In genomic region chr1:206839857-206840256, GRCh38 we compare ENCODE assay signal across 17 cellular contexts. TPM values are rescaled to one million over a fixed set of nuclear protein-coding genes. Genes with fewer than 3 reads are reported as not detected.
A peak's percentile ranks its signal among the peaks of the same experiment; 100 is the strongest.
DNase-seq lines count a peak whose midpoint lies in the region; ATAC-seq, FAIRE-seq and TF ChIP-seq lines count a peak whose summit lies in the region.
"Had no signal": no experiment of that assay in that cellular context is flagged by ENCODE, and none has a peak within 500 bp of the region (broad histone marks: within the 10 kb centered on the region; RNA-seq: fewer than 3 reads in every experiment).

No MANE protein-coding gene starts in this region.

- FAIRE-seq in astrocyte (lab: Jason Lieb, UNC): peak; percentile 72

- H3K4me2 ChIP-seq in astrocyte (ENCODE audit: low read length): peak overlapping the region; percentile 59
- H3K4me2 ChIP-seq: BLaER1 had no signal

- no peaks in the 10 kb centered on the region for H3K9me3 Mint-ChIP-seq in astrocyte (ENCODE audit: unreplicated experiment)
- no peaks in the 10 kb centered on the region for H3K9me3 Mint-ChIP-seq in endothelial cell (ENCODE audit: unreplicated experiment)
- H3K9me3 Mint-ChIP-seq: activated T-cell treated with anti-CD3 and anti-CD28 coated beads, Interleukin-2, amount 50 U/mL, for 24 hours had no signal

- no peaks in the 10 kb centered on the region for H3K36me3 ChIP-seq in astrocyte (ENCODE audit: insufficient read depth, low read length)
- H3K36me3 ChIP-seq: BLaER1, HAP-1, transverse colon had no signal

- H4K20me1 ChIP-seq in astrocyte (ENCODE audit: insufficient read depth, low read length): no peaks in the 10 kb centered on the region
- H4K20me1 ChIP-seq: BLaER1 had no signal

- no peaks in the 10 kb centered on the region for H3K79me2 ChIP-seq in astrocyte (ENCODE audit: insufficient read depth, low read length)

- H3K4me3 ChIP-seq in astrocyte (ENCODE audit: insufficient read depth, low read depth, low read length): no peak overlapping the region
- H3K4me3 ChIP-seq: BLaER1, HAP-1, transverse colon had no signal

- DNase-seq in AG08395 (ENCODE audit: low spot score): peak; percentile 89
- DNase-seq in HK-2 (ENCODE audit: unreplicated experiment): peak; percentile 11
- peak; percentile 83 for DNase-seq in astrocyte (ENCODE audit: low read depth)
- peak; percentile 38 for DNase-seq in iris pigment epithelial cell (ENCODE audit: low read depth)
- no peak for DNase-seq in endothelial cell (ENCODE audit: low spot score)
- DNase-seq in central memory CD4-positive, alpha-beta T cell: no peak
- DNase-seq in T-helper 9 cell: no peak
- DNase-seq: activated T-cell treated with anti-CD3 and anti-CD28 coated beads, Interleukin-2, amount 50 U/mL, for 24 hours; DND-41; NCI-H1048; transverse colon had no signal

- no peak for ATAC-seq in GM21526 (IDR thresholded peaks at IDR 0.05; ENCODE audit: low FRiP score, unreplicated experiment)
- ATAC-seq: foreskin keratinocyte had no signal

- H3K27ac Mint-ChIP-seq in astrocyte (ENCODE audit: unreplicated experiment) (peak overlapping the region; percentile 96), endothelial cell (ENCODE audit: unreplicated experiment) (no peak overlapping the region)
- H3K27ac Mint-ChIP-seq: activated T-cell treated with anti-CD3 and anti-CD28 coated beads, Interleukin-2, amount 50 U/mL, for 24 hours had no signal

- no peaks in the 10 kb centered on the region for H3K36me3 Mint-ChIP-seq in astrocyte (ENCODE audit: low read depth, unreplicated experiment)
- H3K36me3 Mint-ChIP-seq in endothelial cell (ENCODE audit: low read depth, unreplicated experiment): no peaks in the 10 kb centered on the region

- no peak overlapping the region for H3K9ac ChIP-seq in astrocyte (ENCODE audit: low read length)
- H3K9ac ChIP-seq: BLaER1 had no signal

- H3K27me3 Mint-ChIP-seq in astrocyte (ENCODE audit: low read depth, unreplicated experiment) (no peaks in the 10 kb centered on the region), endothelial cell (ENCODE audit: unreplicated experiment) (no peaks in the 10 kb centered on the region)

- peaks cover 16% of the 10 kb centered on the region for H3K4me1 ChIP-seq in astrocyte (ENCODE audit: insufficient read depth, low read length)
- H3K4me1 ChIP-seq: BLaER1, foreskin keratinocyte, HAP-1, transverse colon had no signal

- H3K9me3 ChIP-seq in astrocyte (ENCODE audit: insufficient read depth, low read depth, low read length): no peaks in the 10 kb centered on the region
- H3K9me3 ChIP-seq: BLaER1, HAP-1, transverse colon had no signal

- peak overlapping the region; percentile 47 for H3K4me3 Mint-ChIP-seq in astrocyte (ENCODE audit: unreplicated experiment)
- no peak overlapping the region for H3K4me3 Mint-ChIP-seq in endothelial cell (ENCODE audit: unreplicated experiment)
- H3K4me3 Mint-ChIP-seq: activated T-cell treated with anti-CD3 and anti-CD28 coated beads, Interleukin-2, amount 50 U/mL, for 24 hours had no signal

- no peak overlapping the region for H2AFZ ChIP-seq in astrocyte (ENCODE audit: low read depth, low read length)

- H3K4me1 Mint-ChIP-seq in astrocyte (ENCODE audit: low read depth, unreplicated experiment) (peaks cover 36% of the 10 kb centered on the region), endothelial cell (ENCODE audit: unreplicated experiment) (peaks cover 6% of the 10 kb centered on the region)

- TF ChIP-seq CTCF in astrocyte (IDR thresholded peaks at IDR 0.05; ENCODE audit: insufficient read depth, low read depth, low read length) (no peak), endothelial cell (IDR thresholded peaks at IDR 0.05; ENCODE audit: unreplicated experiment) (no peak)

- peaks cover 7% of the 10 kb centered on the region for H3K27me3 ChIP-seq in astrocyte (ENCODE audit: insufficient read depth, low read length)
- H3K27me3 ChIP-seq: BLaER1, foreskin keratinocyte had no signal

- H3K27ac ChIP-seq in astrocyte (ENCODE audit: low read depth, low read length): no peak overlapping the region
- H3K27ac ChIP-seq: BLaER1, foreskin keratinocyte, transverse colon had no signal

RNA-seq across cellular contexts. Expression of gene IL20, which starts 25.6 kb away (rescaled TPM):
- total RNA-seq in astrocyte (not detected in 2 replicates), endothelial cell (ENCODE audit: unreplicated experiment) (not detected)
- total RNA-seq: posterior vena cava; T-helper 1 cell treated with Interleukin-12 subunit alpha and Interleukin-12 subunit beta and Interleukin-4 antibody, amounts not matched to agents 30 ng/mL and 1 ng/mL, for 36 hours; transverse colon had no signal

RNA-seq across cellular contexts. Expression of gene IL24, which starts 57.4 kb away (rescaled TPM):
- not detected in 2 replicates for total RNA-seq in astrocyte
- not detected for total RNA-seq in endothelial cell (ENCODE audit: unreplicated experiment)
- total RNA-seq: posterior vena cava, transverse colon had no signal

Comparison
In these comparisons a context has a peak if more than half of its experiments do, and no peak if none do; other contexts are left out.
1. DNase-seq: peak in AG08395 (single experiment), HK-2 (single experiment), astrocyte (single experiment) and iris pigment epithelial cell (single experiment); none in endothelial cell (single experiment), central memory CD4-positive, alpha-beta T cell (single experiment) and T-helper 9 cell (single experiment).